Comparison of ENCODE assay signal across 26 cellular contexts in genomic region chr3:46580675-46581074, GRCh38. TPM values are rescaled to one million over a fixed set of nuclear protein-coding genes. Genes with fewer than 3 reads are reported as not detected.
DNase-seq lines count a peak whose midpoint lies in the region; ATAC-seq and TF ChIP-seq lines count a peak whose summit lies in the region.
"Had no signal": no experiment of that assay in that cellular context is flagged by ENCODE, and none has a peak within 500 bp of the region (broad histone marks: within the 10 kb centered on the region; RNA-seq: fewer than 3 reads in every experiment).

No MANE protein-coding gene starts in this region.

- ATAC-seq in GM23338, result no peak
- ATAC-seq in HG02763 (IDR thresholded peaks at IDR 0.05; ENCODE audit: unreplicated experiment), result no peak
- ATAC-seq: CD8-positive, alpha-beta T cell had no signal

- no peak for TF ChIP-seq CTCF in GM23338 (conservative IDR thresholded peaks at IDR 0.05; ENCODE audit: low read depth in 2 of 2)
- no peak for TF ChIP-seq CTCF in osteocyte (IDR thresholded peaks at IDR 0.05)
- no peak for TF ChIP-seq CTCF in brain microvascular endothelial cell (IDR thresholded peaks at IDR 0.05; ENCODE audit: low read depth, low read length, missing control alignments)

- no peaks in the 10 kb centered on the region for H3K9me3 ChIP-seq in HUES64 (ENCODE audit: insufficient read depth, low read depth, low read length)
- no peaks in the 10 kb centered on the region for H3K9me3 ChIP-seq in iPS-15b (ENCODE audit: control insufficient read depth, insufficient read depth, low read length)
- H3K9me3 ChIP-seq: Peyer's patch, SJSA1 had no signal

- 92% methylated on average over 1 of the region's 1 CpG for WGBS in HUES64

- H3K27me3 Mint-ChIP-seq in GM23338 (ENCODE audit: insufficient read depth, low read depth, poor library complexity), result peaks cover 24% of the 10 kb centered on the region
- peaks cover 36% of the 10 kb centered on the region for H3K27me3 Mint-ChIP-seq in osteocyte (ENCODE audit: unreplicated experiment)

- peak overlapping the region; percentile 99 for H3K27ac ChIP-seq in GM23338 (ENCODE audit: low read depth)
- H3K27ac ChIP-seq in HUES64 (ENCODE audit: low read depth, low read length), result peak overlapping the region; percentile 62
- no peak overlapping the region for H3K27ac ChIP-seq in brain microvascular endothelial cell
- H3K27ac ChIP-seq: GM23248, HL-60, Peyer's patch, SJSA1 had no signal

- H3K4me3 Mint-ChIP-seq in GM23338 (peak overlapping the region; percentile 92), osteocyte (ENCODE audit: unreplicated experiment) (no peak overlapping the region)
- H3K4me3 Mint-ChIP-seq: CD8-positive, alpha-beta T cell; IgD-negative memory B cell had no signal

- H3K27me3 ChIP-seq in GM23338 (ENCODE audit: insufficient read depth), result no peaks in the 10 kb centered on the region
- peaks cover 51% of the 10 kb centered on the region; the same call in 1 of the 2 replicates for H3K27me3 ChIP-seq in HUES64 (ENCODE audit: insufficient read depth, low read length)
- no peaks in the 10 kb centered on the region for H3K27me3 ChIP-seq in iPS-15b (ENCODE audit: control insufficient read depth, insufficient read depth, low read length)
- H3K27me3 ChIP-seq in brain microvascular endothelial cell (replicated peaks), result peaks cover 6% of the 10 kb centered on the region
- H3K27me3 ChIP-seq: Peyer's patch, SJSA1 had no signal

- H3K36me3 Mint-ChIP-seq in GM23338 (ENCODE audit: low read depth), result peaks cover 80% of the 10 kb centered on the region
- no peaks in the 10 kb centered on the region for H3K36me3 Mint-ChIP-seq in osteocyte (ENCODE audit: unreplicated experiment)
- H3K36me3 Mint-ChIP-seq: CD8-positive, alpha-beta T cell had no signal

- H2AFZ ChIP-seq in GM23338, result no peak overlapping the region
- H2AFZ ChIP-seq: GM23248 had no signal

- peak overlapping the region; percentile 75; the same call in 1 of the 2 replicates for H3K27ac Mint-ChIP-seq in GM23338
- no peak overlapping the region for H3K27ac Mint-ChIP-seq in osteocyte (ENCODE audit: unreplicated experiment)
- H3K27ac Mint-ChIP-seq: CD8-positive, alpha-beta T cell; IgD-negative memory B cell had no signal

- H3K9ac ChIP-seq in HUES64 (ENCODE audit: low read depth, low read length), result no peak overlapping the region
- peak overlapping the region; percentile 9 for H3K9ac ChIP-seq in iPS-15b (ENCODE audit: low read depth, low read length)
- H3K9ac ChIP-seq: GM23248 had no signal

- DNase-seq in GM23338 (ENCODE audit: low spot score) (no peak), osteocyte (ENCODE audit: extremely low spot score, unreplicated experiment) (peak; percentile 21), brain microvascular endothelial cell (no peak), mucosa of gallbladder (ENCODE audit: low spot score) (no peak)
- DNase-seq: AML-193; C1 segment of cervical spinal cord; CD8-positive, alpha-beta T cell; GM23248; Karpas-422; NCI-H1694 treated with DMSO at 0.1 percent for 48 hours; NCI-H2081 treated with DMSO at 0.1 percent for 48 hours; NCI-H2171 treated with DMSO at 0.1 percent for 48 hours; NCI-H526; Peyer's patch had no signal

- in situ Hi-C loops in brain microvascular endothelial cell (cut with HindIII; ENCODE audit: low pct_ligation_motif_present, low sequenced_read_pairs), result no loop called here

- H3K79me2 ChIP-seq in GM23338 (replicated peaks; ENCODE audit: insufficient read depth), result peaks cover 43% of the 10 kb centered on the region

- H3K4me1 Mint-ChIP-seq in GM23338 (peaks cover 56% of the 10 kb centered on the region), osteocyte (ENCODE audit: unreplicated experiment) (peaks cover 10% of the 10 kb centered on the region)
- H3K4me1 Mint-ChIP-seq: IgD-negative memory B cell had no signal

- no peaks in the 10 kb centered on the region for H3K9me2 ChIP-seq in GM23338 (ENCODE audit: insufficient read depth)

- H3K36me3 ChIP-seq in GM23338 (ENCODE audit: insufficient read depth), result peaks cover 66% of the 10 kb centered on the region
- H3K36me3 ChIP-seq in HUES64 (ENCODE audit: insufficient read depth, low read length), result peaks cover 68% of the 10 kb centered on the region
- H3K36me3 ChIP-seq in iPS-15b (ENCODE audit: control insufficient read depth, insufficient read depth, low read length), result peaks cover 44% of the 10 kb centered on the region
- no peaks in the 10 kb centered on the region for H3K36me3 ChIP-seq in brain microvascular endothelial cell (replicated peaks)
- H3K36me3 ChIP-seq: Peyer's patch, SJSA1 had no signal

- H3F3A ChIP-seq in GM23338 (replicated peaks; ENCODE audit: low read depth), result peaks cover 70% of the 10 kb centered on the region

- peaks cover 28% of the 10 kb centered on the region; the same call in 1 of the 2 replicates for H4K20me1 ChIP-seq in GM23338 (replicated peaks; ENCODE audit: insufficient read depth)

- H3K4me3 ChIP-seq in GM23338, result peak overlapping the region; percentile 89
- peak overlapping the region; percentile 94 for H3K4me3 ChIP-seq in HUES64 (ENCODE audit: low read length)
- peak overlapping the region; percentile 66 for H3K4me3 ChIP-seq in iPS-15b (ENCODE audit: low read depth, low read length)
- no peak overlapping the region for H3K4me3 ChIP-seq in brain microvascular endothelial cell (ENCODE audit: low read depth, low read length)
- H3K4me3 ChIP-seq: GM23248, Peyer's patch, SJSA1 had no signal

- H3K9me3 Mint-ChIP-seq in GM23338, result peaks cover 43% of the 10 kb centered on the region
- H3K9me3 Mint-ChIP-seq in osteocyte (ENCODE audit: unreplicated experiment), result no peaks in the 10 kb centered on the region
- H3K9me3 Mint-ChIP-seq: CD8-positive, alpha-beta T cell; IgD-negative memory B cell had no signal

- peak overlapping the region; percentile 98 for H3K4me2 ChIP-seq in GM23338

- H3K4me1 ChIP-seq in GM23338 (ENCODE audit: insufficient read depth) (peaks cover 41% of the 10 kb centered on the region), HUES64 (ENCODE audit: insufficient read depth, low read length) (peaks cover 15% of the 10 kb centered on the region), iPS-15b (ENCODE audit: control insufficient read depth, insufficient read depth, low read length) (peaks cover 9% of the 10 kb centered on the region)
- H3K4me1 ChIP-seq: Peyer's patch, SJSA1 had no signal

TF ChIP-seq in GM23338, 12 proteins besides CTCF, POLR2A, EP300 and RAD21 (continues in another document):
- TF ChIP-seq POLR2AphosphoS5 (IDR thresholded peaks at IDR 0.05; ENCODE audit: low read depth), result peak; percentile 52; the same call in 1 of the 2 replicates

RNA-seq across cellular contexts. Expression of gene LRRC2, which starts 14.6 kb away (rescaled TPM):
- 5.5 and 7.1 TPM in 2 replicates for total RNA-seq in GM23338 (2014; rRNA removed; shearing (Covaris generic))
- polyA plus RNA-seq in GM23338 (2016; fragmentation: Nextera tagmentation; extraction: Ambion mirVana), result 4.0 and 6.5 TPM in 2 replicates
- 2.2 TPM for polyA plus RNA-seq in HUES64 (2013, experiment 1 of 2)
- polyA plus RNA-seq in HUES64 (2013, experiment 2 of 2), result 1.4 TPM
- total RNA-seq in osteocyte (1.2 and 1.5 TPM in 2 replicates), mucosa of gallbladder (1.9 TPM)
- total RNA-seq: A172, G401, MCF 10A had no signal

RNA-seq across cellular contexts. Expression of gene FAM240A, which starts 31.6 kb away (rescaled TPM):
- not detected in 2 replicates for total RNA-seq in GM23338 (2014; rRNA removed; shearing (Covaris generic))
- 0.18 TPM in 1 of 2 replicates, not detected in the other for polyA plus RNA-seq in GM23338 (2016; fragmentation: Nextera tagmentation; extraction: Ambion mirVana)
- not detected for polyA plus RNA-seq in HUES64 (2013, experiment 1 of 2)
- not detected for polyA plus RNA-seq in HUES64 (2013, experiment 2 of 2)
- total RNA-seq in osteocyte, result not detected in 2 replicates
- total RNA-seq in mucosa of gallbladder, result not detected
- total RNA-seq: A172; CD8-positive, alpha-beta T cell; G401; GM23248; HT-29; MCF 10A; OCI-LY7; Peyer's patch; SJSA1 had no signal
- polyA plus RNA-seq: AG04450, GM23248, IgD-negative memory B cell had no signal
